In the genomic region with DNA sequence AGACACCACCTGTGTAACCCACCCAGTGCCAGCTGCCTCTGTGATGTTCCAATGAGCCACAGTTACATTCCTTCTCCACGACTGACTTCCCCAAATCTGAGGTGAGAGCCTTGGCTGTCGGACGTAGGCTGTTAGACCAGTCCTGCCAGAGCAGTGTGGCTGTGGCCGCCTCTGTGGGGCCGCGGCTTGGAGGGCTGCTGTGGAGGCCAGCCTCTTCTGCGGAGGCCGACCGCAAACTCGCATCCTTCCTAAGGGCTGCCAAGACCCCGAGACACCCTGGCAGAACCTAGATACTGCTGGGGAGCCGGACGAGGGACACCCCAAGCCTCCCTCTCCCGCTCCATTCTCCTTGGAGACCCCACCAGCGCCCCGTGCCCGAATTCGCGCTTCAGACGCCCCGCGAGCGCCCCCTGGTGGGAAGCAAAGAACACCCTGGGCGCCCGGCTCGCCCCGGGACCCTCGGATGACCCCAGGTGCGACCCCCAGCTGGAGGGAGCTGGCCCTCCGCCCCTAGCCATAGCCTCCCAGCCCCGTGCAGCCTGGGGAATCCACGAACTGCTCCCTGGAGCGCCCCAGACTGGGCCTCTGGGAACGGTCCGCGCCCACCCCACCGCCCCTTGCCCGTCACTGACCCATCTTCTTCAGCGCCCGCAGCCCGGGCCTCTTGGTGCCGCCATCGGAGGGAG, we compare ENCODE assay signal across 8 cellular contexts. TPM values are rescaled to one million over a fixed set of nuclear protein-coding genes. Genes with fewer than 3 reads are reported as not detected.
DNase-seq lines count a peak whose midpoint lies in the region; ATAC-seq, FAIRE-seq and TF ChIP-seq lines count a peak whose summit lies in the region.

No MANE protein-coding gene starts in this region.

- no peak overlapping the region for H3K27ac Mint-ChIP-seq in central memory CD8-positive, alpha-beta T cell (ENCODE audit: low read depth)
- H3K27ac Mint-ChIP-seq in stimulated activated memory B cell treated with anti-CD40 and anti-IgM and Interleukin-4, amounts not matched to agents 10 μg/mL and 1 μg/mL and 100 μg/mL, for 72 hours = no peak overlapping the region

- ATAC-seq in central memory CD8-positive, alpha-beta T cell (replicated peaks; ENCODE audit: extremely low read depth, poor library complexity, severe bottlenecking) = no peak
- ATAC-seq in HepG2 (no peak), esophagus mucosa (no peak)
- no peak for ATAC-seq in stimulated activated memory B cell treated with anti-CD40 and anti-IgM and Interleukin-4, amounts not matched to agents 10 μg/mL and 1 μg/mL and 100 μg/mL, for 72 hours

- H2AFZ ChIP-seq in HepG2 (ENCODE audit: low read length) = no peak overlapping the region

- FAIRE-seq in HepG2 (lab: Jason Lieb, UNC) = no peak

- peaks cover 15% of the 10 kb centered on the region for H3K4me1 Mint-ChIP-seq in central memory CD8-positive, alpha-beta T cell
- H3K4me1 Mint-ChIP-seq in stimulated activated memory B cell treated with anti-CD40 and anti-IgM and Interleukin-4, amounts not matched to agents 10 μg/mL and 1 μg/mL and 100 μg/mL, for 72 hours = peaks cover 9% of the 10 kb centered on the region

- no peaks in the 10 kb centered on the region for H3K9me3 ChIP-seq in A673 (ENCODE audit: low read depth, low read length, poor library complexity, severe bottlenecking)
- H3K9me3 ChIP-seq in HepG2 (ENCODE audit: low read length) = no peaks in the 10 kb centered on the region

- CTCF ChIA-PET in A673 (lab: Charles Lee) (no interaction called here), HepG2 (lab: Yijun Ruan, JAX; ENCODE audit: low intra/inter-chr PET ratio, low total read pairs) (interaction anchor here (0.7 to 4.9 kb wide), 7 partner anchors 10 to 113 kb away, joined by 3 to 303 read pairs (median 4); no protein-coding TSS in a partner anchor)

- BruUV-seq in A673 (replicated peaks; lab: Mats Ljungman, UMichigan) = no TSS peak
- no TSS peak for BruUV-seq in HepG2 (replicated peaks; lab: Mats Ljungman, UMichigan)

- TF ChIP-seq RAD21 in HepG2 (CRISPR knock-in tag; IDR thresholded peaks at IDR 0.05) = peak; percentile 90

- no peaks in the 10 kb centered on the region for H3K4me1 ChIP-seq in A673 (ENCODE audit: insufficient read depth, low read length, poor library complexity, severe bottlenecking)
- H3K4me1 ChIP-seq in HepG2 (ENCODE audit: insufficient read depth, low read length) = peaks cover 66% of the 10 kb centered on the region

- DNase-seq in A673 (ENCODE audit: low spot score) (peak; percentile 39), GM19238 (ENCODE audit: insufficient read length, low spot score) (peak; percentile 56), T-helper 2 cell (peak in 4 of 5 experiments; percentile 24 to 42 (median 32)), HepG2 (ENCODE audit: low spot score) (no peak), NCI-H2081 (lab: John Stamatoyannopoulos, UW) (no peak)
- peak in 1 of 2 donors; percentile 22 for DNase-seq in central memory CD8-positive, alpha-beta T cell (ENCODE audit: low spot score in 2 of 2)

- H3K27me3 Mint-ChIP-seq in central memory CD8-positive, alpha-beta T cell = no peaks in the 10 kb centered on the region
- H3K27me3 Mint-ChIP-seq in stimulated activated memory B cell treated with anti-CD40 and anti-IgM and Interleukin-4, amounts not matched to agents 10 μg/mL and 1 μg/mL and 100 μg/mL, for 72 hours = peaks cover 15% of the 10 kb centered on the region

- no peak for TF ChIP-seq POLR2A in HepG2 (IDR thresholded peaks at IDR 0.05; ENCODE audit: insufficient read depth in 1 of 2, low read depth in 2 of 2, low read length in 2 of 2)

- peaks cover 16% of the 10 kb centered on the region for H3K79me2 ChIP-seq in HepG2 (ENCODE audit: insufficient read depth, low read length)

- no peaks in the 10 kb centered on the region for H3K36me3 ChIP-seq in A673 (ENCODE audit: insufficient read depth, low read length, poor library complexity, severe bottlenecking)
- no peaks in the 10 kb centered on the region for H3K36me3 ChIP-seq in HepG2 (replicated peaks in 1 of 2; ENCODE audit: control insufficient read depth in 1 of 2, insufficient read depth in 2 of 2, low read length in 2 of 2)

- peak overlapping the region; percentile 78 for H3K4me2 ChIP-seq in HepG2 (ENCODE audit: low read depth, low read length)

- no peak for TF ChIP-seq EP300 in HepG2 (IDR thresholded peaks at IDR 0.05; ENCODE audit: low read depth in 2 of 2, low read length in 2 of 2)
- TF ChIP-seq EP300 in HepG2 (CRISPR knock-in tag; IDR thresholded peaks at IDR 0.05; ENCODE audit: borderline replicate concordance) = no peak

- H4K20me1 ChIP-seq in HepG2 (ENCODE audit: insufficient read depth, low read length) = no peaks in the 10 kb centered on the region

- TF ChIP-seq CTCF in A673 (conservative IDR thresholded peaks at IDR 0.05; ENCODE audit: low read depth, low read length) (peak; percentile 67), HepG2 (CRISPR knock-in tag; IDR thresholded peaks at IDR 0.05) (peak; percentile 91)

- H3K27ac ChIP-seq in A673 (ENCODE audit: low read depth, low read length, poor library complexity, severe bottlenecking) = no peak overlapping the region
- H3K27ac ChIP-seq in HepG2 (ENCODE audit: extremely low read length, insufficient read depth, low read length) = peak overlapping the region; percentile 51

- H3K9ac ChIP-seq in HepG2 (ENCODE audit: insufficient read depth, low read depth, low read length) = peak overlapping the region; percentile 69

- H3K4me3 ChIP-seq in A673 (ENCODE audit: low read depth, low read length, poor library complexity, severe bottlenecking) (peak overlapping the region; percentile 64), HepG2 (replicated peaks in 1 of 3; ENCODE audit: insufficient read depth in 1 of 3, low read depth in 2 of 3, low read length in 3 of 3) (peak overlapping the region; percentile 83 to 95 (median 92))

- H3K4me3 Mint-ChIP-seq in central memory CD8-positive, alpha-beta T cell = peak overlapping the region; percentile 82
- peak overlapping the region; percentile 71 for H3K4me3 Mint-ChIP-seq in stimulated activated memory B cell treated with anti-CD40 and anti-IgM and Interleukin-4, amounts not matched to agents 10 μg/mL and 1 μg/mL and 100 μg/mL, for 72 hours

- in situ Hi-C loops in HepG2 (cut with HindIII; ENCODE audit: extremely low pct_ligation_motif_present, low pct_unique_long_range_greater_than_20kb) = loop anchor here (5.0 to 10.0 kb wide), 2 partner anchors 34 to 243 kb away; no protein-coding TSS in a partner anchor

- WGBS in HepG2 (ENCODE audit: low lambda C conversion rate) = 11% methylated on average over 22 of the region's 43 CpGs

- intact Hi-C loops in A673 (cut with micrococcal nuclease; ENCODE audit: unreplicated experiment) = loop anchor here (5.0 to 10.0 kb wide), 2 partner anchors 253 to 354 kb away; no protein-coding TSS in a partner anchor
- intact Hi-C loops in HepG2 (cut with micrococcal nuclease; ENCODE audit: unreplicated experiment) = loop anchor here (2.0 kb wide), 1 partner anchor 33 kb away; no protein-coding TSS in a partner anchor

- POLR2A ChIA-PET in A673 (lab: Charles Lee; ENCODE audit: low non-redundant PET) (no interaction called here), HepG2 (lab: Yijun Ruan, JAX) (interaction anchor here (1.4 to 4.7 kb wide), 4 partner anchors 17 to 70 kb away, joined by 4 to 71 read pairs (median 12); a partner anchor contains a TSS)

- H3K36me3 Mint-ChIP-seq in central memory CD8-positive, alpha-beta T cell (ENCODE audit: insufficient read depth) = peaks cover 8% of the 10 kb centered on the region
- no peaks in the 10 kb centered on the region for H3K36me3 Mint-ChIP-seq in stimulated activated memory B cell treated with anti-CD40 and anti-IgM and Interleukin-4, amounts not matched to agents 10 μg/mL and 1 μg/mL and 100 μg/mL, for 72 hours

- no peaks in the 10 kb centered on the region for H3K9me3 Mint-ChIP-seq in central memory CD8-positive, alpha-beta T cell
- no peaks in the 10 kb centered on the region for H3K9me3 Mint-ChIP-seq in stimulated activated memory B cell treated with anti-CD40 and anti-IgM and Interleukin-4, amounts not matched to agents 10 μg/mL and 1 μg/mL and 100 μg/mL, for 72 hours

- no peaks in the 10 kb centered on the region for H3K27me3 ChIP-seq in A673 (replicated peaks; ENCODE audit: insufficient read depth, low read depth, low read length, poor library complexity)
- H3K27me3 ChIP-seq in HepG2 (ENCODE audit: control insufficient read depth in 1 of 2, insufficient read depth in 2 of 2, low read length in 2 of 2) = no peaks in the 10 kb centered on the region

RNA-seq across cellular contexts. Expression of a gene that starts 0.6 kb away (rescaled TPM):
- total RNA-seq in A673 (2021) (12.0 and 18.5 TPM in 2 replicates), HepG2 (2016; rRNA removed; fragmentation: Illumina TruSeq; extraction: Trizol) (5.5 and 11.3 TPM in 2 replicates), esophagus mucosa (34.2 TPM)
- total RNA-seq in HepG2 (2016; cell fraction: cytosol; rRNA removed; fragmentation: Illumina TruSeq; extraction: Trizol; ENCODE audit: low read depth) = 5.6 and 8.7 TPM in 2 replicates
- total RNA-seq in HepG2 (2016; cell fraction: insoluble cytoplasmic fraction; rRNA removed; fragmentation: Illumina TruSeq; extraction: Trizol) = 6.2 and 9.4 TPM in 2 replicates
- 23.5 and 28.9 TPM in 2 replicates for total RNA-seq in HepG2 (2016; cell fraction: membrane; rRNA removed; fragmentation: Illumina TruSeq; extraction: Trizol)
- 4.2 and 4.3 TPM in 2 replicates for total RNA-seq in HepG2 (2016; cell fraction: nucleus; rRNA removed; fragmentation: Illumina TruSeq; extraction: Trizol)
- polyA plus RNA-seq in HepG2 (2011; rRNA removed) = 39.1 and 46.1 TPM in 2 replicates
- polyA plus RNA-seq in HepG2 (2011; cell fraction: cytosol; rRNA removed) = 28.6 and 40.9 TPM in 2 replicates
- 37.4 and 43.6 TPM in 2 replicates for polyA plus RNA-seq in HepG2 (2011; cell fraction: nucleus; rRNA removed)
- polyA plus RNA-seq in HepG2 (2012) = 8.5 and 22.4 TPM in 2 replicates
- 17.4 and 19.5 TPM in 2 replicates for polyA plus RNA-seq in HepG2 (2016; cell fraction: cytosol; fragmentation: Illumina TruSeq; extraction: Trizol; ENCODE audit: low read depth)
- polyA plus RNA-seq in HepG2 (2016; cell fraction: insoluble cytoplasmic fraction; fragmentation: Illumina TruSeq; extraction: Trizol; ENCODE audit: low read depth) = 14.0 and 24.9 TPM in 2 replicates
- 30.5 and 46.5 TPM in 2 replicates for polyA plus RNA-seq in HepG2 (2016; cell fraction: membrane; fragmentation: Illumina TruSeq; extraction: Trizol; ENCODE audit: low read depth)
- polyA plus RNA-seq in HepG2 (2016; cell fraction: nucleus; fragmentation: Illumina TruSeq; extraction: Trizol; ENCODE audit: insufficient read depth, low read depth) = 24.9 and 28.4 TPM in 2 replicates
- polyA minus RNA-seq in HepG2 (2011; rRNA and poly(A)+ RNA removed; ENCODE audit: low replicate concordance) = 68.8 and 256 TPM in 2 replicates
- 26.0 and 39.9 TPM in 2 replicates for polyA minus RNA-seq in HepG2 (2011; cell fraction: cytosol; rRNA and poly(A)+ RNA removed)
- 13.4 and 15.7 TPM in 2 replicates for polyA minus RNA-seq in HepG2 (2011; cell fraction: nucleus; rRNA and poly(A)+ RNA removed)

RNA-seq across cellular contexts. Expression of a gene that starts 3.7 kb away (rescaled TPM):
- 1.4 and 4.2 TPM in 2 replicates for total RNA-seq in A673 (2021)
- total RNA-seq in HepG2 (2016; rRNA removed; fragmentation: Illumina TruSeq; extraction: Trizol) = 8.8 and 16.1 TPM in 2 replicates
- 8.0 and 13.0 TPM in 2 replicates for total RNA-seq in HepG2 (2016; cell fraction: cytosol; rRNA removed; fragmentation: Illumina TruSeq; extraction: Trizol; ENCODE audit: low read depth)
- total RNA-seq in HepG2 (2016; cell fraction: insoluble cytoplasmic fraction; rRNA removed; fragmentation: Illumina TruSeq; extraction: Trizol) = 9.5 and 14.6 TPM in 2 replicates
- total RNA-seq in HepG2 (2016; cell fraction: membrane; rRNA removed; fragmentation: Illumina TruSeq; extraction: Trizol) = 12.4 and 18.3 TPM in 2 replicates
- total RNA-seq in HepG2 (2016; cell fraction: nucleus; rRNA removed; fragmentation: Illumina TruSeq; extraction: Trizol) = 15.2 and 17.1 TPM in 2 replicates
- polyA plus RNA-seq in HepG2 (2011; rRNA removed) = 26.9 and 34.1 TPM in 2 replicates
- 12.2 and 17.4 TPM in 2 replicates for polyA plus RNA-seq in HepG2 (2011; cell fraction: cytosol; rRNA removed)
- polyA plus RNA-seq in HepG2 (2011; cell fraction: nucleus; rRNA removed) = 71.5 and 77.5 TPM in 2 replicates
- 16.9 and 20.5 TPM in 2 replicates for polyA plus RNA-seq in HepG2 (2012)
- polyA plus RNA-seq in HepG2 (2016; cell fraction: cytosol; fragmentation: Illumina TruSeq; extraction: Trizol; ENCODE audit: low read depth) = 9.2 and 14.3 TPM in 2 replicates
- polyA plus RNA-seq in HepG2 (2016; cell fraction: insoluble cytoplasmic fraction; fragmentation: Illumina TruSeq; extraction: Trizol; ENCODE audit: low read depth) = 9.9 and 13.7 TPM in 2 replicates
- 10.5 and 15.2 TPM in 2 replicates for polyA plus RNA-seq in HepG2 (2016; cell fraction: membrane; fragmentation: Illumina TruSeq; extraction: Trizol; ENCODE audit: low read depth)
- polyA plus RNA-seq in HepG2 (2016; cell fraction: nucleus; fragmentation: Illumina TruSeq; extraction: Trizol; ENCODE audit: insufficient read depth, low read depth) = 36.2 and 39.6 TPM in 2 replicates
- polyA minus RNA-seq in HepG2 (2011; rRNA and poly(A)+ RNA removed; ENCODE audit: low replicate concordance) = 6.9 and 21.9 TPM in 2 replicates
- polyA minus RNA-seq in HepG2 (2011; cell fraction: cytosol; rRNA and poly(A)+ RNA removed) = 8.3 and 8.4 TPM in 2 replicates
- polyA minus RNA-seq in HepG2 (2011; cell fraction: nucleus; rRNA and poly(A)+ RNA removed) = 26.9 and 36.2 TPM in 2 replicates
- total RNA-seq in esophagus mucosa = 3.5 TPM

RNA-seq across cellular contexts. Expression of a gene that starts 16.5 kb away (rescaled TPM):
- total RNA-seq in A673 (2021) (21.2 and 22.1 TPM in 2 replicates), HepG2 (2016; rRNA removed; fragmentation: Illumina TruSeq; extraction: Trizol) (10.5 and 14.8 TPM in 2 replicates), esophagus mucosa (22.6 TPM)
- total RNA-seq in HepG2 (2016; cell fraction: cytosol; rRNA removed; fragmentation: Illumina TruSeq; extraction: Trizol; ENCODE audit: low read depth) = 2.7 and 3.3 TPM in 2 replicates
- 11.7 and 13.0 TPM in 2 replicates for total RNA-seq in HepG2 (2016; cell fraction: insoluble cytoplasmic fraction; rRNA removed; fragmentation: Illumina TruSeq; extraction: Trizol)
- 8.9 and 9.5 TPM in 2 replicates for total RNA-seq in HepG2 (2016; cell fraction: membrane; rRNA removed; fragmentation: Illumina TruSeq; extraction: Trizol)
- 13.8 and 14.0 TPM in 2 replicates for total RNA-seq in HepG2 (2016; cell fraction: nucleus; rRNA removed; fragmentation: Illumina TruSeq; extraction: Trizol)
- polyA plus RNA-seq in HepG2 (2011; rRNA removed) = 16.3 and 16.6 TPM in 2 replicates
- 13.7 and 14.0 TPM in 2 replicates for polyA plus RNA-seq in HepG2 (2011; cell fraction: cytosol; rRNA removed)
- polyA plus RNA-seq in HepG2 (2011; cell fraction: nucleus; rRNA removed) = 34.1 and 37.3 TPM in 2 replicates
- 17.5 and 20.8 TPM in 2 replicates for polyA plus RNA-seq in HepG2 (2012)
- polyA plus RNA-seq in HepG2 (2016; cell fraction: cytosol; fragmentation: Illumina TruSeq; extraction: Trizol; ENCODE audit: low read depth) = 2.7 and 3.3 TPM in 2 replicates
- 36.1 and 41.5 TPM in 2 replicates for polyA plus RNA-seq in HepG2 (2016; cell fraction: insoluble cytoplasmic fraction; fragmentation: Illumina TruSeq; extraction: Trizol; ENCODE audit: low read depth)
- 10.3 and 12.9 TPM in 2 replicates for polyA plus RNA-seq in HepG2 (2016; cell fraction: membrane; fragmentation: Illumina TruSeq; extraction: Trizol; ENCODE audit: low read depth)
- polyA plus RNA-seq in HepG2 (2016; cell fraction: nucleus; fragmentation: Illumina TruSeq; extraction: Trizol; ENCODE audit: insufficient read depth, low read depth) = 51.0 and 51.8 TPM in 2 replicates
- 8.8 and 11.0 TPM in 2 replicates for polyA minus RNA-seq in HepG2 (2011; rRNA and poly(A)+ RNA removed; ENCODE audit: low replicate concordance)
- polyA minus RNA-seq in HepG2 (2011; cell fraction: cytosol; rRNA and poly(A)+ RNA removed) = 10.7 and 11.5 TPM in 2 replicates
- polyA minus RNA-seq in HepG2 (2011; cell fraction: nucleus; rRNA and poly(A)+ RNA removed) = 17.1 and 27.5 TPM in 2 replicates

RNA-seq across cellular contexts. Expression of a gene that starts 29.9 kb away (rescaled TPM):
- total RNA-seq in A673 (2021) (4.6 and 4.8 TPM in 2 replicates), HepG2 (2016; rRNA removed; fragmentation: Illumina TruSeq; extraction: Trizol) (27.1 and 30.8 TPM in 2 replicates), esophagus mucosa (4.7 TPM)
- total RNA-seq in HepG2 (2016; cell fraction: cytosol; rRNA removed; fragmentation: Illumina TruSeq; extraction: Trizol; ENCODE audit: low read depth) = 22.3 and 23.3 TPM in 2 replicates
- 26.7 and 27.9 TPM in 2 replicates for total RNA-seq in HepG2 (2016; cell fraction: insoluble cytoplasmic fraction; rRNA removed; fragmentation: Illumina TruSeq; extraction: Trizol)
- total RNA-seq in HepG2 (2016; cell fraction: membrane; rRNA removed; fragmentation: Illumina TruSeq; extraction: Trizol) = 25.8 and 28.7 TPM in 2 replicates
- total RNA-seq in HepG2 (2016; cell fraction: nucleus; rRNA removed; fragmentation: Illumina TruSeq; extraction: Trizol) = 13.7 and 16.4 TPM in 2 replicates
- 31.8 and 32.4 TPM in 2 replicates for polyA plus RNA-seq in HepG2 (2011; rRNA removed)
- polyA plus RNA-seq in HepG2 (2011; cell fraction: cytosol; rRNA removed) = 32.2 and 44.9 TPM in 2 replicates
- 22.5 and 27.3 TPM in 2 replicates for polyA plus RNA-seq in HepG2 (2011; cell fraction: nucleus; rRNA removed)
- 22.2 and 24.9 TPM in 2 replicates for polyA plus RNA-seq in HepG2 (2012)
- polyA plus RNA-seq in HepG2 (2016; cell fraction: cytosol; fragmentation: Illumina TruSeq; extraction: Trizol; ENCODE audit: low read depth) = 14.6 and 18.5 TPM in 2 replicates
- 35.4 and 36.8 TPM in 2 replicates for polyA plus RNA-seq in HepG2 (2016; cell fraction: insoluble cytoplasmic fraction; fragmentation: Illumina TruSeq; extraction: Trizol; ENCODE audit: low read depth)
- polyA plus RNA-seq in HepG2 (2016; cell fraction: membrane; fragmentation: Illumina TruSeq; extraction: Trizol; ENCODE audit: low read depth) = 19.7 and 26.6 TPM in 2 replicates
- 36.3 and 37.9 TPM in 2 replicates for polyA plus RNA-seq in HepG2 (2016; cell fraction: nucleus; fragmentation: Illumina TruSeq; extraction: Trizol; ENCODE audit: insufficient read depth, low read depth)
- 9.1 and 26.8 TPM in 2 replicates for polyA minus RNA-seq in HepG2 (2011; rRNA and poly(A)+ RNA removed; ENCODE audit: low replicate concordance)
- 17.8 and 20.5 TPM in 2 replicates for polyA minus RNA-seq in HepG2 (2011; cell fraction: cytosol; rRNA and poly(A)+ RNA removed)
- 12.4 and 13.2 TPM in 2 replicates for polyA minus RNA-seq in HepG2 (2011; cell fraction: nucleus; rRNA and poly(A)+ RNA removed)

Comparison
In these comparisons a context has a peak if more than half of its experiments do, and no peak if none do; other contexts are left out.
1. DNase-seq: peak in A673 (single experiment), GM19238 (single experiment) and T-helper 2 cell (4 of 5); none in HepG2 (single experiment) and NCI-H2081 (0 of 2).